ENCODE assay signal across 3 cellular contexts in genomic region chr5:174192103-174192655, GRCh38.
TF ChIP-seq lines count a peak whose summit lies in the region.

No MANE protein-coding gene starts in this region.

TF ChIP-seq in K562, 482 proteins besides CTCF, POLR2A, EP300 and RAD21:
- TF ChIP-seq CBX3 (IDR thresholded peaks at IDR 0.05; ENCODE audit: borderline replicate concordance in 1 of 2, low read length in 2 of 2) (no peak), TFE3 (CRISPR knock-in tag; IDR thresholded peaks at IDR 0.05) (peak; percentile 52)

TF ChIP-seq in H1, 55 proteins besides CTCF, POLR2A, EP300 and RAD21:
- no peak for TF ChIP-seq FOSL1 (IDR thresholded peaks at IDR 0.05; ENCODE audit: insufficient read depth, low read depth, low read length)
- TF ChIP-seq KDM5A (IDR thresholded peaks at IDR 0.05; ENCODE audit: low read length): no peak
- no peak for TF ChIP-seq ATF3 (IDR thresholded peaks at IDR 0.05; ENCODE audit: insufficient read depth, low read depth, low read length)
- no peak for TF ChIP-seq E2F6 (IDR thresholded peaks at IDR 0.05)

TF ChIP-seq in SK-N-SH, 30 proteins besides CTCF, POLR2A, EP300 and RAD21:
- TF ChIP-seq GABPA (IDR thresholded peaks at IDR 0.05; ENCODE audit: low read depth) (no peak), GATA2 (CRISPR knock-in tag; IDR thresholded peaks at IDR 0.05) (no peak), TAF1 (IDR thresholded peaks at IDR 0.05; ENCODE audit: borderline replicate concordance, low read depth, low read length) (no peak), RCOR1 (IDR thresholded peaks at IDR 0.05; ENCODE audit: low read length) (no peak), RFX5 (IDR thresholded peaks at IDR 0.05; ENCODE audit: low read length) (no peak), CHD2 (IDR thresholded peaks at IDR 0.05; ENCODE audit: low read length, partially characterized antibody) (no peak)
- TF ChIP-seq, protein P1, sequence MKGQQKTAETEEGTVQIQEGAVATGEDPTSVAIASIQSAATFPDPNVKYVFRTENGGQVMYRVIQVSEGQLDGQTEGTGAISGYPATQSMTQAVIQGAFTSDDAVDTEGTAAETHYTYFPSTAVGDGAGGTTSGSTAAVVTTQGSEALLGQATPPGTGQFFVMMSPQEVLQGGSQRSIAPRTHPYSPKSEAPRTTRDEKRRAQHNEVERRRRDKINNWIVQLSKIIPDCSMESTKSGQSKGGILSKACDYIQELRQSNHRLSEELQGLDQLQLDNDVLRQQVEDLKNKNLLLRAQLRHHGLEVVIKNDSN (IDR thresholded peaks at IDR 0.05; ENCODE audit: borderline replicate concordance, low read depth): no peak
